ENCODE assay signal across 9 cellular contexts in genomic region chr1:15952317-15953258, GRCh38. TPM values are rescaled to one million over a fixed set of nuclear protein-coding genes. Genes with fewer than 3 reads are reported as not detected.
A peak's percentile ranks its signal among the peaks of the same experiment; 100 is the strongest.
DNase-seq lines count a peak whose midpoint lies in the region; ATAC-seq, FAIRE-seq and TF ChIP-seq lines count a peak whose summit lies in the region.
"Had no signal": no experiment of that assay in that cellular context is flagged by ENCODE, and none has a peak within 500 bp of the region (broad histone marks: within the 10 kb centered on the region; RNA-seq: fewer than 3 reads in every experiment).

No MANE protein-coding gene starts in this region.

- H3K27ac ChIP-seq in kidney (ENCODE audit: low read depth in 2 of 2, low read length in 2 of 2) (no peak overlapping the region), uterus (peak overlapping the region; percentile 96 to 97)

- TF ChIP-seq CTCF in kidney (IDR thresholded peaks at IDR 0.05; ENCODE audit: borderline replicate concordance, extremely low read depth, insufficient read depth) (no peak), uterus (IDR thresholded peaks at IDR 0.05) (no peak)

- intact Hi-C loops in kidney (cut with DNase I) (no loop called here), uterus (cut with DNase I; ENCODE audit: low total_unique reads) (no loop called here)

- TF ChIP-seq POLR2A in uterus (IDR thresholded peaks at IDR 0.05) = no peak

- ATAC-seq in GM19035 (IDR thresholded peaks at IDR 0.05; ENCODE audit: unreplicated experiment) (no peak), GM19328 (IDR thresholded peaks at IDR 0.05; ENCODE audit: unreplicated experiment) (no peak)
- ATAC-seq: GM12878 had no signal

- no peak for FAIRE-seq in kidney (lab: Jason Lieb, UNC)
- FAIRE-seq: GM12878 had no signal

- peaks cover 22 to 46% of the 10 kb centered on the region in 2 donors for H3K4me1 ChIP-seq in kidney (ENCODE audit: control insufficient read depth in 1 of 2, insufficient read depth in 1 of 2, low read depth in 1 of 2, low read length in 2 of 2)
- H3K4me1 ChIP-seq in uterus = peaks cover 8 to 39% of the 10 kb centered on the region in 2 donors

- no peaks in the 10 kb centered on the region for H3K27me3 ChIP-seq in uterus

- peak; percentile 43 for DNase-seq in stimulated activated CD4-positive, alpha-beta T cell treated with anti-CD3 and anti-CD28 coated beads, Interleukin-4, amount 100 ng/mL, for 24 hours
- DNase-seq in stimulated activated CD4-positive, alpha-beta T cell treated with anti-CD3 and anti-CD28 coated beads, Interleukin-2, amount 100 ng/mL, for 48 hours = no peak
- peak; percentile 22 for DNase-seq in activated T-cell treated with anti-CD3 and anti-CD28 coated beads, Interleukin-2, amount 50 U/mL, for 1 hour
- DNase-seq in kidney = peak; percentile 69
- DNase-seq in uterus = no peak
- DNase-seq in superior temporal gyrus (ENCODE audit: extremely low spot score) = no peak

- no peak overlapping the region for H3K9ac ChIP-seq in kidney (ENCODE audit: low read length in 2 of 2)

- H3K9me3 ChIP-seq in kidney (ENCODE audit: control insufficient read depth in 1 of 2, low read length in 2 of 2) (no peaks in the 10 kb centered on the region), uterus (no peaks in the 10 kb centered on the region)

- H3K4me3 ChIP-seq in kidney (ENCODE audit: low read length in 2 of 2) = no peak overlapping the region
- H3K4me3 ChIP-seq in uterus = no peak overlapping the region
- H3K4me3 ChIP-seq: GM12878 had no signal

- H3K36me3 ChIP-seq in kidney (ENCODE audit: control insufficient read depth in 1 of 2, insufficient read depth in 2 of 2, low read length in 2 of 2) = peaks cover 0 to 6% of the 10 kb centered on the region in 2 donors
- no peaks in the 10 kb centered on the region for H3K36me3 ChIP-seq in uterus

RNA-seq across cellular contexts. Expression of gene ZBTB17, which starts 23.3 kb away (rescaled TPM):
- 41.5 TPM for total RNA-seq in kidney
- 33.1 TPM for polyA plus RNA-seq in kidney (ENCODE audit: insufficient read depth, low read depth, low replicate concordance)
- total RNA-seq in uterus = 100 to 1,000 TPM in 1 of 4 donors, 10 to 100 TPM in 3; 21.3 to 120 (median 70.0) TPM

RNA-seq across cellular contexts. Expression of gene SRARP, which starts 51.4 kb away (rescaled TPM):
- 0.22 TPM for total RNA-seq in kidney
- polyA plus RNA-seq in kidney (ENCODE audit: insufficient read depth, low read depth, low replicate concordance) = 4.0 TPM
- not detected for total RNA-seq in uterus
- total RNA-seq: GM12878 had no signal
- polyA plus RNA-seq: GM12878 had no signal

Comparison
In these comparisons a context has a peak if more than half of its experiments do, and no peak if none do; other contexts are left out.
1. DNase-seq: peak in stimulated activated CD4-positive, alpha-beta T cell treated with anti-CD3 and anti-CD28 coated beads, Interleukin-4, amount 100 ng/mL, for 24 hours (single experiment), activated T-cell treated with anti-CD3 and anti-CD28 coated beads, Interleukin-2, amount 50 U/mL, for 1 hour (single experiment) and kidney (single experiment); none in stimulated activated CD4-positive, alpha-beta T cell treated with anti-CD3 and anti-CD28 coated beads, Interleukin-2, amount 100 ng/mL, for 48 hours (0 of 2), uterus (0 of 2) and superior temporal gyrus (single experiment).
2. H3K27ac ChIP-seq: peak in uterus (2 of 2); none in kidney (0 of 2).